In the genomic region with DNA sequence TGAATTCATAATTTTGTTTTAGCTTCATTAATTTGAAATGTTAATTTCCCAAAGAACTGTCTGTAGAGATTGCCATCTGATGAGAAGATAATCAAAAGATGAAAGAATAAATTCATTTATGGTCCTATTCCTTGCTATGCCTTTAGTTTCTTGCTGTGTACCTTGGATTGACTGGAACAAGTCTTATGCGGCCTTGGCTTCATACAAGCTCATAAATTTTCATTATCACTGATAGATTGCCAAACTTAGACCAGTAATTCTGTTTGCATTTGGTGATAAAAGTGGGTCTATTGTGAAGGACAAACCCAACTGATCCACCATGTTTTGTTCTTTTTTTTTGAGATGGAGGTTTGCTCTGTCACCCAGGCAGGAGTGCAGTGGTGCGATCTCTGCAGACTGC, we compare ENCODE assay signal across 27 cellular contexts.
"Had no signal": no experiment of that assay in that cellular context is flagged by ENCODE, and none has a peak within 500 bp of the region (broad histone marks: within the 10 kb centered on the region; RNA-seq: fewer than 3 reads in every experiment).

No MANE protein-coding gene starts in this region.

- DNase-seq: activated CD4-positive, alpha-beta T cell treated with anti-CD3 and anti-CD28 coated beads for 48 hours; activated CD4-positive, alpha-beta T cell treated with anti-CD3 and anti-CD28 coated beads, Interleukin-2, amount 50 U/mL, for 1 hour; activated CD4-positive, alpha-beta T cell treated with anti-CD3 and anti-CD28 coated beads, Interleukin-2, amount 50 U/mL, for 48 hours; activated CD8-positive, alpha-beta memory T cell treated with anti-CD3 and anti-CD28 coated beads, Interleukin-2, amount 50 U/mL, for 48 hours; activated gamma-delta T cell; activated naive CD4-positive, alpha-beta T cell; activated naive CD8-positive, alpha-beta T cell treated with anti-CD3 and anti-CD28 coated beads for 36 hours; activated naive CD8-positive, alpha-beta T cell treated with anti-CD3 and anti-CD28 coated beads, Interleukin-2, amount 50 U/mL, for 24 hours; activated T-cell treated with anti-CD3 and anti-CD28 coated beads for 4 hours; activated T-cell treated with anti-CD3 and anti-CD28 coated beads, Interleukin-2, amount 50 U/mL, for 24 hours; activated T-cell treated with anti-CD3 and anti-CD28 coated beads, Interleukin-2, amount 50 U/mL, for 72 hours; amygdala; aorta; body of pancreas; caudate nucleus; cerebellar nuclear complex; colonic mucosa; effector CD8-positive, alpha-beta T cell; esophagus squamous epithelium; foreskin melanocyte; heart right ventricle; T-helper 2 cell had no signal

- H3K36me3 Mint-ChIP-seq: WTC11 had no signal

- ATAC-seq: activated CD4-positive, CD25-positive, alpha-beta regulatory T cell treated with anti-CD3 and anti-CD28 coated beads, Interleukin-2, amount 50 U/mL, for 24 hours; activated naive CD8-positive, alpha-beta T cell treated with anti-CD3 and anti-CD28 coated beads, Interleukin-2, amount 50 U/mL, for 24 hours; activated T-cell treated with anti-CD3 and anti-CD28 coated beads, Interleukin-2, amount 50 U/mL, for 72 hours; body of pancreas; gastroesophageal sphincter; heart right ventricle; WTC11 had no signal

- H3K27ac Mint-ChIP-seq: activated naive CD4-positive, alpha-beta T cell treated with anti-CD3 and anti-CD28 coated beads, Interleukin-2, amount 50 U/mL, for 24 hours; activated naive CD8-positive, alpha-beta T cell treated with anti-CD3 and anti-CD28 coated beads for 36 hours; activated naive CD8-positive, alpha-beta T cell treated with anti-CD3 and anti-CD28 coated beads, Interleukin-2, amount 50 U/mL, for 24 hours; activated T-cell treated with anti-CD3 and anti-CD28 coated beads, Interleukin-2, amount 50 U/mL, for 24 hours; WTC11 had no signal

- H3K27me3 Mint-ChIP-seq: activated naive CD4-positive, alpha-beta T cell treated with anti-CD3 and anti-CD28 coated beads, Interleukin-2, amount 50 U/mL, for 24 hours; activated naive CD8-positive, alpha-beta T cell treated with anti-CD3 and anti-CD28 coated beads for 36 hours; activated naive CD8-positive, alpha-beta T cell treated with anti-CD3 and anti-CD28 coated beads, Interleukin-2, amount 50 U/mL, for 24 hours; activated T-cell treated with anti-CD3 and anti-CD28 coated beads, Interleukin-2, amount 50 U/mL, for 24 hours had no signal

- H3K4me3 Mint-ChIP-seq: activated naive CD4-positive, alpha-beta T cell treated with anti-CD3 and anti-CD28 coated beads, Interleukin-2, amount 50 U/mL, for 24 hours; activated naive CD8-positive, alpha-beta T cell treated with anti-CD3 and anti-CD28 coated beads for 36 hours; activated naive CD8-positive, alpha-beta T cell treated with anti-CD3 and anti-CD28 coated beads, Interleukin-2, amount 50 U/mL, for 24 hours; activated T-cell treated with anti-CD3 and anti-CD28 coated beads, Interleukin-2, amount 50 U/mL, for 24 hours; activated T-cell treated with anti-CD3 and anti-CD28 coated beads, Interleukin-2, amount 50 U/mL, for 72 hours; WTC11 had no signal

- H3K4me3 ChIP-seq: adrenal gland, body of pancreas, colonic mucosa, esophagus squamous epithelium, gastroesophageal sphincter, heart right ventricle had no signal

- H3K9me3 Mint-ChIP-seq: activated naive CD4-positive, alpha-beta T cell treated with anti-CD3 and anti-CD28 coated beads, Interleukin-2, amount 50 U/mL, for 24 hours; activated naive CD8-positive, alpha-beta T cell treated with anti-CD3 and anti-CD28 coated beads for 36 hours; activated naive CD8-positive, alpha-beta T cell treated with anti-CD3 and anti-CD28 coated beads, Interleukin-2, amount 50 U/mL, for 24 hours; activated T-cell treated with anti-CD3 and anti-CD28 coated beads, Interleukin-2, amount 50 U/mL, for 24 hours; activated T-cell treated with anti-CD3 and anti-CD28 coated beads, Interleukin-2, amount 50 U/mL, for 72 hours; WTC11 had no signal
